Comparison of ENCODE assay signal across 11 cellular contexts in genomic region chr18:22466608-22467390, GRCh38. TPM values are rescaled to one million over a fixed set of nuclear protein-coding genes. Genes with fewer than 3 reads are reported as not detected.
DNase-seq lines count a peak whose midpoint lies in the region; ATAC-seq, FAIRE-seq and TF ChIP-seq lines count a peak whose summit lies in the region.
"Had no signal": no experiment of that assay in that cellular context is flagged by ENCODE, and none has a peak within 500 bp of the region (broad histone marks: within the 10 kb centered on the region; RNA-seq: fewer than 3 reads in every experiment).

No MANE protein-coding gene starts in this region.

- H3K27ac ChIP-seq in foreskin keratinocyte = peak overlapping the region; percentile 98
- H3K27ac ChIP-seq in SJCRH30 = no peak overlapping the region

- H3K27me3 ChIP-seq in foreskin keratinocyte (no peaks in the 10 kb centered on the region), SJCRH30 (no peaks in the 10 kb centered on the region)
- H3K27me3 ChIP-seq: Peyer's patch had no signal

- FAIRE-seq in frontal cortex (lab: Jason Lieb, UNC) = no peak

- no peak overlapping the region for H3K4me3 ChIP-seq in SJCRH30
- H3K4me3 ChIP-seq: Peyer's patch, skin epidermis had no signal

- H3K4me1 ChIP-seq in foreskin keratinocyte (peaks cover 36% of the 10 kb centered on the region), SJCRH30 (no peaks in the 10 kb centered on the region)

- no peaks in the 10 kb centered on the region for H3K9me3 ChIP-seq in SJCRH30 (replicated peaks)
- H3K9me3 ChIP-seq: Peyer's patch had no signal

- no peak for TF ChIP-seq CTCF in foreskin keratinocyte (conservative IDR thresholded peaks at IDR 0.05)

- peak; percentile 73 for DNase-seq in Daoy (ENCODE audit: low read depth)
- peak; percentile 32 for DNase-seq in SW480 (ENCODE audit: low spot score)
- peak; percentile 87 to 88 for DNase-seq in foreskin keratinocyte
- DNase-seq in renal cortical epithelial cell (ENCODE audit: low read depth) = peak; percentile 81
- no peak for DNase-seq in SJCRH30
- no peak for DNase-seq in ureter (ENCODE audit: low spot score)
- no peak for DNase-seq in frontal cortex (ENCODE audit: low spot score in 2 of 2)
- DNase-seq: KG1 had no signal

- no peaks in the 10 kb centered on the region for H3K36me3 ChIP-seq in SJCRH30
- H3K36me3 ChIP-seq: Peyer's patch had no signal

- ATAC-seq in foreskin keratinocyte (peak; percentile 24), GM19328 (IDR thresholded peaks at IDR 0.05; ENCODE audit: unreplicated experiment) (no peak)

RNA-seq across cellular contexts. Expression of gene CTAGE1, which starts 49.1 kb away (rescaled TPM):
- not detected in 2 replicates for total RNA-seq in Daoy (2014; rRNA removed; shearing (Covaris generic))
- total RNA-seq in foreskin keratinocyte (not detected in 2 replicates), renal cortical epithelial cell (under 0.01 TPM in 1 of 2 replicates, not detected in the other), ureter (not detected), frontal cortex (not detected)
- polyA plus RNA-seq in foreskin keratinocyte = not detected in 2 replicates
- total RNA-seq in SJCRH30 (2014; rRNA removed; shearing (Covaris generic)) = not detected in 2 replicates
- total RNA-seq: Peyer's patch had no signal

Comparison
In these comparisons a context has a peak if more than half of its experiments do, and no peak if none do; other contexts are left out.
1. DNase-seq: peak in Daoy (single experiment), SW480 (single experiment), foreskin keratinocyte (2 of 2) and renal cortical epithelial cell (single experiment); none in SJCRH30 (0 of 2), ureter (single experiment) and frontal cortex (0 of 2).